2 cellular contexts compared by ENCODE assay signal in the genomic region with DNA sequence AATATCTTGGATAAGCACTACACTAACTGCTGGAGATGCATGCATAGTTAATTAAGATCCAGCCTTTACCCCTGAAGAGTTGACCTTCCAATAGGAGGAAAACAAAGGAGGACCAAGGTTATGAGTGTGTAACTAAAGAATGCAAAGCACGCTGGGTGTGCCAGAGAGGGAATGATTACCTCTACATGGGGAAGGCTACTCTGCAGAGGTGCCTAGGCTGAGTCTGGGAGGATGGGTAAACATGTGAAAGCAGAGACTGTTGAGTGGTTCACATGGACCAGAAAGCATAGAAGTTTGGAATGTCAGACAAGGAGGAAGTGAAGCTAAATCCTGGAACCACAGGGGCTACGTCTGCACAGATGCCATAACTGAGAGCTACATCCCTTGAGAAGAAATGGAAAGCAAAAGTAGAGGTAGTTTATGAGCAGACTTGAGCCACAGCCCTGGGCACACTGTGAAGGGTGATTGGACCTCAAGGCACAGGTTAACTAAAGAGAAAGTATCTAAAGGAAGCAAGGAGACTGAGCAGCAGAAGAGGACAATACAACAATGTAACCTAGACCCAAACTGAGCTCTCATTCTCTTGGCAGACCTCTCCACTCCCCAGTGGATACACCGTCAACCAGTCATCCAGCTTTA.
TF ChIP-seq lines count a peak whose summit lies in the region.

No MANE protein-coding gene starts in this region.

TF ChIP-seq in HepG2, 621 proteins besides CTCF, POLR2A, EP300 and RAD21:
- TF ChIP-seq, protein P1, sequence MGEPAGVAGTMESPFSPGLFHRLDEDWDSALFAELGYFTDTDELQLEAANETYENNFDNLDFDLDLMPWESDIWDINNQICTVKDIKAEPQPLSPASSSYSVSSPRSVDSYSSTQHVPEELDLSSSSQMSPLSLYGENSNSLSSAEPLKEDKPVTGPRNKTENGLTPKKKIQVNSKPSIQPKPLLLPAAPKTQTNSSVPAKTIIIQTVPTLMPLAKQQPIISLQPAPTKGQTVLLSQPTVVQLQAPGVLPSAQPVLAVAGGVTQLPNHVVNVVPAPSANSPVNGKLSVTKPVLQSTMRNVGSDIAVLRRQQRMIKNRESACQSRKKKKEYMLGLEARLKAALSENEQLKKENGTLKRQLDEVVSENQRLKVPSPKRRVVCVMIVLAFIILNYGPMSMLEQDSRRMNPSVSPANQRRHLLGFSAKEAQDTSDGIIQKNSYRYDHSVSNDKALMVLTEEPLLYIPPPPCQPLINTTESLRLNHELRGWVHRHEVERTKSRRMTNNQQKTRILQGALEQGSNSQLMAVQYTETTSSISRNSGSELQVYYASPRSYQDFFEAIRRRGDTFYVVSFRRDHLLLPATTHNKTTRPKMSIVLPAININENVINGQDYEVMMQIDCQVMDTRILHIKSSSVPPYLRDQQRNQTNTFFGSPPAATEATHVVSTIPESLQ (CRISPR knock-in tag; conservative IDR thresholded peaks at IDR 0.05), result no peak
- TF ChIP-seq TGIF2 (CRISPR knock-in tag; IDR thresholded peaks at IDR 0.05) (no peak), ZNF350 (CRISPR knock-in tag; IDR thresholded peaks at IDR 0.05; ENCODE audit: borderline replicate concordance, low read depth) (no peak), ZNF224 (CRISPR knock-in tag; IDR thresholded peaks at IDR 0.05) (no peak), SIN3B (IDR thresholded peaks at IDR 0.05; ENCODE audit: low read length) (no peak)
- TF ChIP-seq, protein P2, sequence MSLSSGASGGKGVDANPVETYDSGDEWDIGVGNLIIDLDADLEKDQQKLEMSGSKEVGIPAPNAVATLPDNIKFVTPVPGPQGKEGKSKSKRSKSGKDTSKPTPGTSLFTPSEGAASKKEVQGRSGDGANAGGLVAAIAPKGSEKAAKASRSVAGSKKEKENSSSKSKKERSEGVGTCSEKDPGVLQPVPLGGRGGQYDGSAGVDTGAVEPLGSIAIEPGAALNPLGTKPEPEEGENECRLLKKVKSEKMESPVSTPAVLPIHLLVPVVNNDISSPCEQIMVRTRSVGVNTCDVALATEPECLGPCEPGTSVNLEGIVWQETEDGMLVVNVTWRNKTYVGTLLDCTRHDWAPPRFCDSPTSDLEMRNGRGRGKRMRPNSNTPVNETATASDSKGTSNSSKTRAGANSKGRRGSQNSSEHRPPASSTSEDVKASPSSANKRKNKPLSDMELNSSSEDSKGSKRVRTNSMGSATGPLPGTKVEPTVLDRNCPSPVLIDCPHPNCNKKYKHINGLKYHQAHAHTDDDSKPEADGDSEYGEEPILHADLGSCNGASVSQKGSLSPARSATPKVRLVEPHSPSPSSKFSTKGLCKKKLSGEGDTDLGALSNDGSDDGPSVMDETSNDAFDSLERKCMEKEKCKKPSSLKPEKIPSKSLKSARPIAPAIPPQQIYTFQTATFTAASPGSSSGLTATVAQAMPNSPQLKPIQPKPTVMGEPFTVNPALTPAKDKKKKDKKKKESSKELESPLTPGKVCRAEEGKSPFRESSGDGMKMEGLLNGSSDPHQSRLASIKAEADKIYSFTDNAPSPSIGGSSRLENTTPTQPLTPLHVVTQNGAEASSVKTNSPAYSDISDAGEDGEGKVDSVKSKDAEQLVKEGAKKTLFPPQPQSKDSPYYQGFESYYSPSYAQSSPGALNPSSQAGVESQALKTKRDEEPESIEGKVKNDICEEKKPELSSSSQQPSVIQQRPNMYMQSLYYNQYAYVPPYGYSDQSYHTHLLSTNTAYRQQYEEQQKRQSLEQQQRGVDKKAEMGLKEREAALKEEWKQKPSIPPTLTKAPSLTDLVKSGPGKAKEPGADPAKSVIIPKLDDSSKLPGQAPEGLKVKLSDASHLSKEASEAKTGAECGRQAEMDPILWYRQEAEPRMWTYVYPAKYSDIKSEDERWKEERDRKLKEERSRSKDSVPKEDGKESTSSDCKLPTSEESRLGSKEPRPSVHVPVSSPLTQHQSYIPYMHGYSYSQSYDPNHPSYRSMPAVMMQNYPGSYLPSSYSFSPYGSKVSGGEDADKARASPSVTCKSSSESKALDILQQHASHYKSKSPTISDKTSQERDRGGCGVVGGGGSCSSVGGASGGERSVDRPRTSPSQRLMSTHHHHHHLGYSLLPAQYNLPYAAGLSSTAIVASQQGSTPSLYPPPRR (CRISPR knock-in tag; IDR thresholded peaks at IDR 0.05; ENCODE audit: borderline replicate concordance), result no peak
- TF ChIP-seq, protein P3, sequence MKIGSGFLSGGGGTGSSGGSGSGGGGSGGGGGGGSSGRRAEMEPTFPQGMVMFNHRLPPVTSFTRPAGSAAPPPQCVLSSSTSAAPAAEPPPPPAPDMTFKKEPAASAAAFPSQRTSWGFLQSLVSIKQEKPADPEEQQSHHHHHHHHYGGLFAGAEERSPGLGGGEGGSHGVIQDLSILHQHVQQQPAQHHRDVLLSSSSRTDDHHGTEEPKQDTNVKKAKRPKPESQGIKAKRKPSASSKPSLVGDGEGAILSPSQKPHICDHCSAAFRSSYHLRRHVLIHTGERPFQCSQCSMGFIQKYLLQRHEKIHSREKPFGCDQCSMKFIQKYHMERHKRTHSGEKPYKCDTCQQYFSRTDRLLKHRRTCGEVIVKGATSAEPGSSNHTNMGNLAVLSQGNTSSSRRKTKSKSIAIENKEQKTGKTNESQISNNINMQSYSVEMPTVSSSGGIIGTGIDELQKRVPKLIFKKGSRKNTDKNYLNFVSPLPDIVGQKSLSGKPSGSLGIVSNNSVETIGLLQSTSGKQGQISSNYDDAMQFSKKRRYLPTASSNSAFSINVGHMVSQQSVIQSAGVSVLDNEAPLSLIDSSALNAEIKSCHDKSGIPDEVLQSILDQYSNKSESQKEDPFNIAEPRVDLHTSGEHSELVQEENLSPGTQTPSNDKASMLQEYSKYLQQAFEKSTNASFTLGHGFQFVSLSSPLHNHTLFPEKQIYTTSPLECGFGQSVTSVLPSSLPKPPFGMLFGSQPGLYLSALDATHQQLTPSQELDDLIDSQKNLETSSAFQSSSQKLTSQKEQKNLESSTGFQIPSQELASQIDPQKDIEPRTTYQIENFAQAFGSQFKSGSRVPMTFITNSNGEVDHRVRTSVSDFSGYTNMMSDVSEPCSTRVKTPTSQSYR (CRISPR knock-in tag; IDR thresholded peaks at IDR 0.05; ENCODE audit: borderline replicate concordance), result no peak

TF ChIP-seq in IMR-90, 13 proteins besides CTCF, POLR2A, EP300 and RAD21:
- no peak for TF ChIP-seq RFX5 (IDR thresholded peaks at IDR 0.05; ENCODE audit: low read depth, low read length)
- TF ChIP-seq, protein P4, sequence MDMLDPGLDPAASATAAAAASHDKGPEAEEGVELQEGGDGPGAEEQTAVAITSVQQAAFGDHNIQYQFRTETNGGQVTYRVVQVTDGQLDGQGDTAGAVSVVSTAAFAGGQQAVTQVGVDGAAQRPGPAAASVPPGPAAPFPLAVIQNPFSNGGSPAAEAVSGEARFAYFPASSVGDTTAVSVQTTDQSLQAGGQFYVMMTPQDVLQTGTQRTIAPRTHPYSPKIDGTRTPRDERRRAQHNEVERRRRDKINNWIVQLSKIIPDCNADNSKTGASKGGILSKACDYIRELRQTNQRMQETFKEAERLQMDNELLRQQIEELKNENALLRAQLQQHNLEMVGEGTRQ (IDR thresholded peaks at IDR 0.05; ENCODE audit: low read depth, low read length), result no peak
- TF ChIP-seq NFE2L2 (IDR thresholded peaks at IDR 0.05; ENCODE audit: low read depth, low read length), result no peak
- TF ChIP-seq CHD1 (IDR thresholded peaks at IDR 0.05; ENCODE audit: low read depth, low read length), result no peak
- TF ChIP-seq MAFK (IDR thresholded peaks at IDR 0.05; ENCODE audit: low read depth, low read length), result no peak
- no peak for TF ChIP-seq SMC3 (IDR thresholded peaks at IDR 0.05; ENCODE audit: low read depth, low read length)
- TF ChIP-seq MXI1 (IDR thresholded peaks at IDR 0.05; ENCODE audit: borderline replicate concordance, low read depth, low read length), result no peak
- no peak for TF ChIP-seq FOS (IDR thresholded peaks at IDR 0.05; ENCODE audit: low read depth, low read length)
- TF ChIP-seq MAZ (IDR thresholded peaks at IDR 0.05; ENCODE audit: borderline replicate concordance, low read depth, low read length), result no peak
- TF ChIP-seq, protein P5, sequence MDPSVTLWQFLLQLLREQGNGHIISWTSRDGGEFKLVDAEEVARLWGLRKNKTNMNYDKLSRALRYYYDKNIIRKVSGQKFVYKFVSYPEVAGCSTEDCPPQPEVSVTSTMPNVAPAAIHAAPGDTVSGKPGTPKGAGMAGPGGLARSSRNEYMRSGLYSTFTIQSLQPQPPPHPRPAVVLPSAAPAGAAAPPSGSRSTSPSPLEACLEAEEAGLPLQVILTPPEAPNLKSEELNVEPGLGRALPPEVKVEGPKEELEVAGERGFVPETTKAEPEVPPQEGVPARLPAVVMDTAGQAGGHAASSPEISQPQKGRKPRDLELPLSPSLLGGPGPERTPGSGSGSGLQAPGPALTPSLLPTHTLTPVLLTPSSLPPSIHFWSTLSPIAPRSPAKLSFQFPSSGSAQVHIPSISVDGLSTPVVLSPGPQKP (IDR thresholded peaks at IDR 0.05; ENCODE audit: borderline replicate concordance, low read depth, low read length), result no peak
- TF ChIP-seq CEBPB (IDR thresholded peaks at IDR 0.05; ENCODE audit: low read depth, low read length), result no peak
- no peak for TF ChIP-seq RCOR1 (IDR thresholded peaks at IDR 0.05; ENCODE audit: insufficient replicate concordance, low read length)
- no peak for TF ChIP-seq BHLHE40 (IDR thresholded peaks at IDR 0.05; ENCODE audit: low read depth, low read length)
